Comparison of ENCODE assay signal across 6 cellular contexts in genomic region chr16:23414731-23415130, GRCh38.
"Had no signal": no experiment of that assay in that cellular context is flagged by ENCODE, and none has a peak within 500 bp of the region (broad histone marks: within the 10 kb centered on the region; RNA-seq: fewer than 3 reads in every experiment).

No MANE protein-coding gene starts in this region.

- DNase-seq: H9, HCEC 1CT, KBM-7 had no signal

- H3K27ac ChIP-seq: HL-60 had no signal

- H3K4me3 ChIP-seq: GM23338 had no signal

- ATAC-seq: GM23338, HepG2 had no signal
